In the genomic region with DNA sequence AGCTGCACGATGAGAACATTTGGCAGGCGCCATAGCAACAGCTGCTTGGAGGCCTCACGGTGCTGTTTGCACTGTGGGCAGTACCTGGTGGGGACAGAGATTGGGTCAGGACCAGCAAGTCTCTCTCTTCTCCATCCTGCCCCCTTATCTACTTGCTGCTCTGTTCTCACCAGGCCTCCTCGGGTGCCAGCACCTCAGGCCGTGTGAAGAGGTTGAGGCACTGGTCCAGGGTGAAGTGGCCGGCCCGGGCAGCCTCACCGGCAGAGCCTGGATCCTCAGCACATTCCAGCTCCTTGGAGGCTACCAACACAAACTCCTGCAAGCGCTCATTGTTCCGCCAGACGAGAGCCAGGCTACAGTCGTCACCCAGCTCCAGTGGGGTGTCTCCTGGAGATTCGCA, we compare ENCODE assay signal across 14 cellular contexts. TPM values are rescaled to one million over a fixed set of nuclear protein-coding genes. Genes with fewer than 3 reads are reported as not detected.
DNase-seq lines count a peak whose midpoint lies in the region; ATAC-seq, FAIRE-seq and TF ChIP-seq lines count a peak whose summit lies in the region.
"Had no signal": no experiment of that assay in that cellular context is flagged by ENCODE, and none has a peak within 500 bp of the region (broad histone marks: within the 10 kb centered on the region; RNA-seq: fewer than 3 reads in every experiment).

No MANE protein-coding gene starts in this region.

- no peak for TF ChIP-seq POLR2A in HepG2 (IDR thresholded peaks at IDR 0.05; ENCODE audit: insufficient read depth in 1 of 2, low read depth in 2 of 2, low read length in 2 of 2)
- TF ChIP-seq POLR2A in right lobe of liver (IDR thresholded peaks at IDR 0.05) = no peak

- ATAC-seq in HepG2 (no peak), right lobe of liver (no peak), GM21390 (IDR thresholded peaks at IDR 0.05; ENCODE audit: unreplicated experiment) (no peak)
- ATAC-seq in stimulated activated naive B cell treated with anti-CD40 and anti-IgM and Interleukin-4, amounts not matched to agents 10 μg/mL and 1 μg/mL and 100 μg/mL, for 72 hours (replicated peaks) = no peak
- ATAC-seq: GM23338 had no signal

- H3K4me3 ChIP-seq in HepG2 (replicated peaks in 1 of 3; ENCODE audit: insufficient read depth in 1 of 3, low read depth in 2 of 3, low read length in 3 of 3) = no peak overlapping the region
- no peak overlapping the region for H3K4me3 ChIP-seq in right lobe of liver
- H3K4me3 ChIP-seq: GM23338 had no signal

- WGBS in HepG2 (ENCODE audit: low lambda C conversion rate) = 91% methylated on average over 4 of the region's 13 CpGs
- 89% methylated on average over 9 of the region's 13 CpGs for WGBS in right lobe of liver (ENCODE audit: insufficient coverage, low coverage, low lambda C conversion rate, missing lambda C conversion rate)

- H3K4me2 ChIP-seq in HepG2 (ENCODE audit: low read depth, low read length) = no peak overlapping the region
- H3K4me2 ChIP-seq: GM23338 had no signal

- no peak overlapping the region for H3K4me3 Mint-ChIP-seq in stimulated activated naive B cell treated with anti-CD40 and anti-IgM and Interleukin-4, amounts not matched to agents 10 μg/mL and 1 μg/mL and 100 μg/mL, for 72 hours
- H3K4me3 Mint-ChIP-seq: B cell; CD4-positive, alpha-beta T cell; GM23338 had no signal

- peak overlapping the region; percentile 71 for H3K27ac Mint-ChIP-seq in stimulated activated naive B cell treated with anti-CD40 and anti-IgM and Interleukin-4, amounts not matched to agents 10 μg/mL and 1 μg/mL and 100 μg/mL, for 72 hours
- H3K27ac Mint-ChIP-seq: B cell; CD4-positive, alpha-beta T cell; GM23338 had no signal

- peaks cover under 1% of the 10 kb centered on the region for H3K79me2 ChIP-seq in HepG2 (ENCODE audit: insufficient read depth, low read length)

- FAIRE-seq in HepG2 (lab: Jason Lieb, UNC) = no peak
- FAIRE-seq: A204.1, GM12891 had no signal

- POLR2A ChIA-PET in HepG2 (lab: Yijun Ruan, JAX) = interaction anchor here (10.0 kb wide), 1 partner anchor 17 kb away, joined by 91 read pairs; a partner anchor contains a TSS
- POLR2A ChIA-PET in RWPE1 (lab: Yijun Ruan, JAX; ENCODE audit: low non-redundant PET) = interaction anchor here (0.8 kb wide), 1 partner anchor 16 kb away, joined by 3 read pairs; no protein-coding TSS in a partner anchor

- TF ChIP-seq RAD21 in HepG2 (CRISPR knock-in tag; IDR thresholded peaks at IDR 0.05) = no peak

- H4K20me1 ChIP-seq in HepG2 (ENCODE audit: insufficient read depth, low read length) = no peaks in the 10 kb centered on the region

- CTCF ChIA-PET in HepG2 (lab: Yijun Ruan, JAX; ENCODE audit: low intra/inter-chr PET ratio, low total read pairs) (no interaction called here), RWPE1 (lab: Yijun Ruan, JAX) (no interaction called here)

- H3K9me3 ChIP-seq in HepG2 (ENCODE audit: low read length) = no peaks in the 10 kb centered on the region
- H3K9me3 ChIP-seq in right lobe of liver = no peaks in the 10 kb centered on the region

- BruUV-seq in HepG2 (replicated peaks; lab: Mats Ljungman, UMichigan) = TSS peak; percentile 9

- H3K9me3 Mint-ChIP-seq in stimulated activated naive B cell treated with anti-CD40 and anti-IgM and Interleukin-4, amounts not matched to agents 10 μg/mL and 1 μg/mL and 100 μg/mL, for 72 hours = no peaks in the 10 kb centered on the region
- H3K9me3 Mint-ChIP-seq: CD4-positive, alpha-beta T cell; GM23338 had no signal

- intact Hi-C loops in HepG2 (cut with micrococcal nuclease; ENCODE audit: unreplicated experiment) (no loop called here), right lobe of liver (cut with DNase I) (no loop called here), posterior cingulate gyrus (cut with DNase I) (no loop called here)

- H3K27ac ChIP-seq in HepG2 (ENCODE audit: extremely low read length, insufficient read depth, low read length) (no peak overlapping the region), right lobe of liver (no peak overlapping the region), RWPE1 (peak overlapping the region; percentile 49)

- peaks cover 42 to 69% of the 10 kb centered on the region in 2 experiments for H3K36me3 ChIP-seq in HepG2 (replicated peaks in 1 of 2; ENCODE audit: control insufficient read depth in 1 of 2, insufficient read depth in 2 of 2, low read length in 2 of 2)
- peaks cover 4 to 84% (median 46%) of the 10 kb centered on the region in 4 donors for H3K36me3 ChIP-seq in right lobe of liver

- TF ChIP-seq EP300 in HepG2 (IDR thresholded peaks at IDR 0.05; ENCODE audit: low read depth in 2 of 2, low read length in 2 of 2) (no peak), HepG2 (CRISPR knock-in tag; IDR thresholded peaks at IDR 0.05; ENCODE audit: borderline replicate concordance) (no peak)

- H3K27me3 Mint-ChIP-seq in stimulated activated naive B cell treated with anti-CD40 and anti-IgM and Interleukin-4, amounts not matched to agents 10 μg/mL and 1 μg/mL and 100 μg/mL, for 72 hours = no peaks in the 10 kb centered on the region
- H3K27me3 Mint-ChIP-seq: B cell; CD4-positive, alpha-beta T cell had no signal

- H3K9ac ChIP-seq in HepG2 (ENCODE audit: insufficient read depth, low read depth, low read length) = no peak overlapping the region

- peaks cover 3 to 6% of the 10 kb centered on the region in 2 donors for H3K4me1 Mint-ChIP-seq in stimulated activated naive B cell treated with anti-CD40 and anti-IgM and Interleukin-4, amounts not matched to agents 10 μg/mL and 1 μg/mL and 100 μg/mL, for 72 hours

- DNase-seq in HepG2 (ENCODE audit: low spot score) (no peak), right lobe of liver (no peak), RWPE1 (ENCODE audit: low spot score) (no peak), posterior cingulate gyrus (no peak)
- DNase-seq in stimulated activated naive B cell treated with anti-CD40 and anti-IgM and Interleukin-4, amounts not matched to agents 10 μg/mL and 1 μg/mL and 100 μg/mL, for 72 hours = no peak
- DNase-seq: C1 segment of cervical spinal cord; CD4-positive, alpha-beta T cell; DMS79; H7 had no signal

- peaks cover 3% of the 10 kb centered on the region for H3K4me1 ChIP-seq in HepG2 (ENCODE audit: insufficient read depth, low read length)
- H3K4me1 ChIP-seq in right lobe of liver = no peaks in the 10 kb centered on the region

- H2AFZ ChIP-seq in HepG2 (ENCODE audit: low read length) = no peak overlapping the region
- H2AFZ ChIP-seq: GM23338 had no signal

- TF ChIP-seq CTCF in HepG2 (CRISPR knock-in tag; IDR thresholded peaks at IDR 0.05) (no peak), right lobe of liver (IDR thresholded peaks at IDR 0.05) (no peak), RWPE1 (conservative IDR thresholded peaks at IDR 0.05; ENCODE audit: low read depth) (no peak)

- in situ Hi-C loops in HepG2 (cut with HindIII; ENCODE audit: extremely low pct_ligation_motif_present, low pct_unique_long_range_greater_than_20kb) = no loop called here

- peaks cover 42 to 49% of the 10 kb centered on the region in 2 donors for H3K36me3 Mint-ChIP-seq in stimulated activated naive B cell treated with anti-CD40 and anti-IgM and Interleukin-4, amounts not matched to agents 10 μg/mL and 1 μg/mL and 100 μg/mL, for 72 hours

- no peaks in the 10 kb centered on the region for H3K27me3 ChIP-seq in HepG2 (ENCODE audit: control insufficient read depth in 1 of 2, insufficient read depth in 2 of 2, low read length in 2 of 2)
- no peaks in the 10 kb centered on the region for H3K27me3 ChIP-seq in right lobe of liver

RNA-seq across cellular contexts. Expression of a gene that starts 6.2 kb away (rescaled TPM):
- total RNA-seq in HepG2 (2016; rRNA removed; fragmentation: Illumina TruSeq; extraction: Trizol) (307 and 408 TPM in 2 replicates), right lobe of liver (100 to 1,000 TPM in 2 of 6 experiments, 10 to 100 TPM in 4; 81.5 to 148 (median 93.5) TPM)
- 108 and 142 TPM in 2 replicates for total RNA-seq in HepG2 (2016; cell fraction: cytosol; rRNA removed; fragmentation: Illumina TruSeq; extraction: Trizol; ENCODE audit: low read depth)
- 307 and 376 TPM in 2 replicates for total RNA-seq in HepG2 (2016; cell fraction: insoluble cytoplasmic fraction; rRNA removed; fragmentation: Illumina TruSeq; extraction: Trizol)
- total RNA-seq in HepG2 (2016; cell fraction: membrane; rRNA removed; fragmentation: Illumina TruSeq; extraction: Trizol) = 314 and 352 TPM in 2 replicates
- total RNA-seq in HepG2 (2016; cell fraction: nucleus; rRNA removed; fragmentation: Illumina TruSeq; extraction: Trizol) = 221 and 253 TPM in 2 replicates
- 327 and 419 TPM in 2 replicates for polyA plus RNA-seq in HepG2 (2011; rRNA removed)
- 412 and 463 TPM in 2 replicates for polyA plus RNA-seq in HepG2 (2011; cell fraction: cytosol; rRNA removed)
- 959 and 1,022 TPM in 2 replicates for polyA plus RNA-seq in HepG2 (2011; cell fraction: nucleus; rRNA removed)
- 332 and 451 TPM in 2 replicates for polyA plus RNA-seq in HepG2 (2012)
- 127 and 157 TPM in 2 replicates for polyA plus RNA-seq in HepG2 (2016; cell fraction: cytosol; fragmentation: Illumina TruSeq; extraction: Trizol; ENCODE audit: low read depth)
- polyA plus RNA-seq in HepG2 (2016; cell fraction: insoluble cytoplasmic fraction; fragmentation: Illumina TruSeq; extraction: Trizol; ENCODE audit: low read depth) = 340 and 376 TPM in 2 replicates
- polyA plus RNA-seq in HepG2 (2016; cell fraction: membrane; fragmentation: Illumina TruSeq; extraction: Trizol; ENCODE audit: low read depth) = 292 and 350 TPM in 2 replicates
- polyA plus RNA-seq in HepG2 (2016; cell fraction: nucleus; fragmentation: Illumina TruSeq; extraction: Trizol; ENCODE audit: insufficient read depth, low read depth) = 430 and 462 TPM in 2 replicates
- 258 and 464 TPM in 2 replicates for polyA minus RNA-seq in HepG2 (2011; rRNA and poly(A)+ RNA removed; ENCODE audit: low replicate concordance)
- 175 and 228 TPM in 2 replicates for polyA minus RNA-seq in HepG2 (2011; cell fraction: cytosol; rRNA and poly(A)+ RNA removed)
- 194 and 201 TPM in 2 replicates for polyA minus RNA-seq in HepG2 (2011; cell fraction: nucleus; rRNA and poly(A)+ RNA removed)

RNA-seq across cellular contexts. Expression of a gene that starts 9.8 kb away (rescaled TPM):
- total RNA-seq in HepG2 (2016; rRNA removed; fragmentation: Illumina TruSeq; extraction: Trizol) (31.7 and 33.8 TPM in 2 replicates), right lobe of liver (10 to 100 TPM; 28.0 to 39.0 (median 34.1) TPM)
- total RNA-seq in HepG2 (2016; cell fraction: cytosol; rRNA removed; fragmentation: Illumina TruSeq; extraction: Trizol; ENCODE audit: low read depth) = 3.2 and 3.3 TPM in 2 replicates
- total RNA-seq in HepG2 (2016; cell fraction: insoluble cytoplasmic fraction; rRNA removed; fragmentation: Illumina TruSeq; extraction: Trizol) = 28.9 and 29.8 TPM in 2 replicates
- total RNA-seq in HepG2 (2016; cell fraction: membrane; rRNA removed; fragmentation: Illumina TruSeq; extraction: Trizol) = 7.3 and 7.8 TPM in 2 replicates
- total RNA-seq in HepG2 (2016; cell fraction: nucleus; rRNA removed; fragmentation: Illumina TruSeq; extraction: Trizol) = 30.6 and 33.3 TPM in 2 replicates
- polyA plus RNA-seq in HepG2 (2011; rRNA removed) = 28.3 and 36.6 TPM in 2 replicates
- polyA plus RNA-seq in HepG2 (2011; cell fraction: cytosol; rRNA removed) = 20.1 and 31.8 TPM in 2 replicates
- 90.2 and 110 TPM in 2 replicates for polyA plus RNA-seq in HepG2 (2011; cell fraction: nucleus; rRNA removed)
- polyA plus RNA-seq in HepG2 (2012) = 21.9 and 23.6 TPM in 2 replicates
- polyA plus RNA-seq in HepG2 (2016; cell fraction: cytosol; fragmentation: Illumina TruSeq; extraction: Trizol; ENCODE audit: low read depth) = 0.88 and 1.7 TPM in 2 replicates
- polyA plus RNA-seq in HepG2 (2016; cell fraction: insoluble cytoplasmic fraction; fragmentation: Illumina TruSeq; extraction: Trizol; ENCODE audit: low read depth) = 19.6 and 20.4 TPM in 2 replicates
- polyA plus RNA-seq in HepG2 (2016; cell fraction: membrane; fragmentation: Illumina TruSeq; extraction: Trizol; ENCODE audit: low read depth) = 2.9 and 3.5 TPM in 2 replicates
- polyA plus RNA-seq in HepG2 (2016; cell fraction: nucleus; fragmentation: Illumina TruSeq; extraction: Trizol; ENCODE audit: insufficient read depth, low read depth) = 46.8 and 50.9 TPM in 2 replicates
- 183 and 184 TPM in 2 replicates for polyA minus RNA-seq in HepG2 (2011; rRNA and poly(A)+ RNA removed; ENCODE audit: low replicate concordance)
- 23.4 and 29.4 TPM in 2 replicates for polyA minus RNA-seq in HepG2 (2011; cell fraction: cytosol; rRNA and poly(A)+ RNA removed)
- 26.7 and 30.1 TPM in 2 replicates for polyA minus RNA-seq in HepG2 (2011; cell fraction: nucleus; rRNA and poly(A)+ RNA removed)

RNA-seq across cellular contexts. Expression of a gene that starts 16.9 kb away (rescaled TPM):
- total RNA-seq in HepG2 (2016; rRNA removed; fragmentation: Illumina TruSeq; extraction: Trizol) = 35.5 and 52.6 TPM in 2 replicates
- 266 and 294 TPM in 2 replicates for total RNA-seq in HepG2 (2016; cell fraction: cytosol; rRNA removed; fragmentation: Illumina TruSeq; extraction: Trizol; ENCODE audit: low read depth)
- 33.2 and 51.7 TPM in 2 replicates for total RNA-seq in HepG2 (2016; cell fraction: insoluble cytoplasmic fraction; rRNA removed; fragmentation: Illumina TruSeq; extraction: Trizol)
- 41.6 and 44.2 TPM in 2 replicates for total RNA-seq in HepG2 (2016; cell fraction: membrane; rRNA removed; fragmentation: Illumina TruSeq; extraction: Trizol)
- total RNA-seq in HepG2 (2016; cell fraction: nucleus; rRNA removed; fragmentation: Illumina TruSeq; extraction: Trizol) = 41.5 and 47.9 TPM in 2 replicates
- polyA plus RNA-seq in HepG2 (2011; rRNA removed) = 97.3 and 102 TPM in 2 replicates
- polyA plus RNA-seq in HepG2 (2011; cell fraction: cytosol; rRNA removed) = 42.9 and 53.6 TPM in 2 replicates
- polyA plus RNA-seq in HepG2 (2011; cell fraction: nucleus; rRNA removed) = 255 and 263 TPM in 2 replicates
- polyA plus RNA-seq in HepG2 (2012) = 28.8 and 36.3 TPM in 2 replicates
- 2.6 and 2.7 TPM in 2 replicates for polyA plus RNA-seq in HepG2 (2016; cell fraction: cytosol; fragmentation: Illumina TruSeq; extraction: Trizol; ENCODE audit: low read depth)
- polyA plus RNA-seq in HepG2 (2016; cell fraction: insoluble cytoplasmic fraction; fragmentation: Illumina TruSeq; extraction: Trizol; ENCODE audit: low read depth) = 36.0 and 40.4 TPM in 2 replicates
- 7.9 and 8.4 TPM in 2 replicates for polyA plus RNA-seq in HepG2 (2016; cell fraction: membrane; fragmentation: Illumina TruSeq; extraction: Trizol; ENCODE audit: low read depth)
- 124 and 129 TPM in 2 replicates for polyA plus RNA-seq in HepG2 (2016; cell fraction: nucleus; fragmentation: Illumina TruSeq; extraction: Trizol; ENCODE audit: insufficient read depth, low read depth)
- polyA minus RNA-seq in HepG2 (2011; rRNA and poly(A)+ RNA removed; ENCODE audit: low replicate concordance) = 112 and 145 TPM in 2 replicates
- 63.6 and 68.3 TPM in 2 replicates for polyA minus RNA-seq in HepG2 (2011; cell fraction: cytosol; rRNA and poly(A)+ RNA removed)
- polyA minus RNA-seq in HepG2 (2011; cell fraction: nucleus; rRNA and poly(A)+ RNA removed) = 49.3 and 63.3 TPM in 2 replicates
- total RNA-seq in right lobe of liver = 10 to 100 TPM; 21.9 to 35.7 (median 31.7) TPM

RNA-seq across cellular contexts. Expression of a gene that starts 22.1 kb away (rescaled TPM):
- total RNA-seq in HepG2 (2016; rRNA removed; fragmentation: Illumina TruSeq; extraction: Trizol) (67.9 and 208 TPM in 2 replicates), right lobe of liver (100 to 1,000 TPM; 129 to 192 (median 163) TPM)
- total RNA-seq in HepG2 (2016; cell fraction: cytosol; rRNA removed; fragmentation: Illumina TruSeq; extraction: Trizol; ENCODE audit: low read depth) = 13.5 and 15.2 TPM in 2 replicates
- 56.7 and 217 TPM in 2 replicates for total RNA-seq in HepG2 (2016; cell fraction: insoluble cytoplasmic fraction; rRNA removed; fragmentation: Illumina TruSeq; extraction: Trizol)
- 16.6 and 17.9 TPM in 2 replicates for total RNA-seq in HepG2 (2016; cell fraction: membrane; rRNA removed; fragmentation: Illumina TruSeq; extraction: Trizol)
- total RNA-seq in HepG2 (2016; cell fraction: nucleus; rRNA removed; fragmentation: Illumina TruSeq; extraction: Trizol) = 198 and 230 TPM in 2 replicates
- 443 and 619 TPM in 2 replicates for polyA plus RNA-seq in HepG2 (2011; rRNA removed)
- 165 and 171 TPM in 2 replicates for polyA plus RNA-seq in HepG2 (2011; cell fraction: cytosol; rRNA removed)
- 2,056 and 2,231 TPM in 2 replicates for polyA plus RNA-seq in HepG2 (2011; cell fraction: nucleus; rRNA removed)
- 234 and 362 TPM in 2 replicates for polyA plus RNA-seq in HepG2 (2012)
- polyA plus RNA-seq in HepG2 (2016; cell fraction: cytosol; fragmentation: Illumina TruSeq; extraction: Trizol; ENCODE audit: low read depth) = 7.4 and 10.4 TPM in 2 replicates
- polyA plus RNA-seq in HepG2 (2016; cell fraction: insoluble cytoplasmic fraction; fragmentation: Illumina TruSeq; extraction: Trizol; ENCODE audit: low read depth) = 45.9 and 61.9 TPM in 2 replicates
- polyA plus RNA-seq in HepG2 (2016; cell fraction: membrane; fragmentation: Illumina TruSeq; extraction: Trizol; ENCODE audit: low read depth) = 9.9 and 13.5 TPM in 2 replicates
- 423 and 430 TPM in 2 replicates for polyA plus RNA-seq in HepG2 (2016; cell fraction: nucleus; fragmentation: Illumina TruSeq; extraction: Trizol; ENCODE audit: insufficient read depth, low read depth)
- 13.3 and 724 TPM in 2 replicates for polyA minus RNA-seq in HepG2 (2011; rRNA and poly(A)+ RNA removed; ENCODE audit: low replicate concordance)
- polyA minus RNA-seq in HepG2 (2011; cell fraction: cytosol; rRNA and poly(A)+ RNA removed) = 108 and 211 TPM in 2 replicates
- 147 and 217 TPM in 2 replicates for polyA minus RNA-seq in HepG2 (2011; cell fraction: nucleus; rRNA and poly(A)+ RNA removed)

RNA-seq across cellular contexts. Expression of a gene that starts 55.4 kb away (rescaled TPM):
- total RNA-seq in HepG2 (2016; rRNA removed; fragmentation: Illumina TruSeq; extraction: Trizol) (13.3 and 14.3 TPM in 2 replicates), right lobe of liver (10 to 100 TPM in 2 of 6 experiments, 1 to 10 TPM in 4; 8.0 to 18.9 (median 8.6) TPM)
- 4.1 and 4.7 TPM in 2 replicates for total RNA-seq in HepG2 (2016; cell fraction: cytosol; rRNA removed; fragmentation: Illumina TruSeq; extraction: Trizol; ENCODE audit: low read depth)
- 12.6 and 13.9 TPM in 2 replicates for total RNA-seq in HepG2 (2016; cell fraction: insoluble cytoplasmic fraction; rRNA removed; fragmentation: Illumina TruSeq; extraction: Trizol)
- 10.5 and 10.7 TPM in 2 replicates for total RNA-seq in HepG2 (2016; cell fraction: membrane; rRNA removed; fragmentation: Illumina TruSeq; extraction: Trizol)
- 9.0 and 9.1 TPM in 2 replicates for total RNA-seq in HepG2 (2016; cell fraction: nucleus; rRNA removed; fragmentation: Illumina TruSeq; extraction: Trizol)
- polyA plus RNA-seq in HepG2 (2011; rRNA removed) = 9.7 and 14.9 TPM in 2 replicates
- 11.8 and 15.0 TPM in 2 replicates for polyA plus RNA-seq in HepG2 (2011; cell fraction: cytosol; rRNA removed)
- polyA plus RNA-seq in HepG2 (2011; cell fraction: nucleus; rRNA removed) = 12.1 and 12.2 TPM in 2 replicates
- polyA plus RNA-seq in HepG2 (2012) = 6.4 and 7.7 TPM in 2 replicates
- 2.1 and 3.0 TPM in 2 replicates for polyA plus RNA-seq in HepG2 (2016; cell fraction: cytosol; fragmentation: Illumina TruSeq; extraction: Trizol; ENCODE audit: low read depth)
- polyA plus RNA-seq in HepG2 (2016; cell fraction: insoluble cytoplasmic fraction; fragmentation: Illumina TruSeq; extraction: Trizol; ENCODE audit: low read depth) = 15.2 TPM in 2 replicates
- 5.5 and 5.6 TPM in 2 replicates for polyA plus RNA-seq in HepG2 (2016; cell fraction: membrane; fragmentation: Illumina TruSeq; extraction: Trizol; ENCODE audit: low read depth)
- polyA plus RNA-seq in HepG2 (2016; cell fraction: nucleus; fragmentation: Illumina TruSeq; extraction: Trizol; ENCODE audit: insufficient read depth, low read depth) = 9.9 and 12.2 TPM in 2 replicates
- polyA minus RNA-seq in HepG2 (2011; rRNA and poly(A)+ RNA removed; ENCODE audit: low replicate concordance) = 56.3 and 64.8 TPM in 2 replicates
- 9.1 and 9.9 TPM in 2 replicates for polyA minus RNA-seq in HepG2 (2011; cell fraction: cytosol; rRNA and poly(A)+ RNA removed)
- polyA minus RNA-seq in HepG2 (2011; cell fraction: nucleus; rRNA and poly(A)+ RNA removed) = 24.2 and 24.7 TPM in 2 replicates
